7 cellular contexts compared by ENCODE assay signal in genomic region chr10:107831772-107832171, GRCh38.
"Had no signal": no experiment of that assay in that cellular context is flagged by ENCODE, and none has a peak within 500 bp of the region (broad histone marks: within the 10 kb centered on the region; RNA-seq: fewer than 3 reads in every experiment).

No MANE protein-coding gene starts in this region.

- FAIRE-seq: G401.6, GM12891, GM12892, GM18507, GM19239 had no signal

- DNase-seq: GDM1, GF-D8 had no signal
